Comparison of ENCODE assay signal across 8 cellular contexts in the genomic region with DNA sequence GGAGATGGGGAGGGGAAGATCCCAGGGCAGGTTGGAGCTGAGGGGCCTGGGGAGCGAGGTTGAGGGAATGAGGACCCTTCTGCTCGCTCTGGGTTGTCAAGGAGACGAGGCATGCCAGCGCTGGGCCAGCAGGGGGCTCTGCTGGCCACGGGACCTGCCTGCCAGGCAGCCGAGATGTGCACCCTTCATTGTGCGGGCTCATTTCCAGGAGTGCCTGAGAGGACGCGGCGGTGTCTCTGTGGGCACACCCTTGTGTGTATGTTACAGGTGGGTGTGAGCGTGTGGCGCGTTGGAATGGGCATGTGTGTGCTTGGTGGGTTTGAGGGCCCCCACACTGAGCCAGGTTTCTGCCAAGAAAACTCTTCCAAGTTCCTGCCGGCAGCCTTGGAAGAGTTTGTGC. TPM values are rescaled to one million over a fixed set of nuclear protein-coding genes. Genes with fewer than 3 reads are reported as not detected.
A peak's percentile ranks its signal among the peaks of the same experiment; 100 is the strongest.
DNase-seq lines count a peak whose midpoint lies in the region; ATAC-seq and TF ChIP-seq lines count a peak whose summit lies in the region.

No MANE protein-coding gene starts in this region.

- peaks cover 30% of the 10 kb centered on the region for H3K27me3 Mint-ChIP-seq in Calu3 (ENCODE audit: unreplicated experiment)

- no peaks in the 10 kb centered on the region for H3K9me3 Mint-ChIP-seq in Calu3 (ENCODE audit: low read depth, unreplicated experiment)

- peaks cover 36% of the 10 kb centered on the region for H3K4me1 Mint-ChIP-seq in Calu3 (ENCODE audit: low read depth, unreplicated experiment)

- peaks cover 38% of the 10 kb centered on the region for H3K4me1 ChIP-seq in HUES48 (ENCODE audit: control insufficient read depth, insufficient read depth, low read length)
- peaks cover 0 to 6% of the 10 kb centered on the region in 2 donors for H3K4me1 ChIP-seq in thyroid gland

- H3K9me3 ChIP-seq in HUES48 (ENCODE audit: control insufficient read depth, insufficient read depth, low read length): no peaks in the 10 kb centered on the region
- H3K9me3 ChIP-seq in thyroid gland: no peaks in the 10 kb centered on the region

- no peak overlapping the region for H3K27ac Mint-ChIP-seq in Calu3 (ENCODE audit: unreplicated experiment)

- peak; percentile 100 for TF ChIP-seq CTCF in Calu3 (IDR thresholded peaks at IDR 0.05; ENCODE audit: unreplicated experiment)
- peak; percentile 93 for TF ChIP-seq CTCF in fibroblast of pulmonary artery (IDR thresholded peaks at IDR 0.05; ENCODE audit: low read length, missing control alignments)
- peak; percentile 57 to 89 (median 82) for TF ChIP-seq CTCF in thyroid gland (IDR thresholded peaks at IDR 0.05)

- H3K27me3 ChIP-seq in HUES48 (ENCODE audit: control insufficient read depth, insufficient read depth, low read length): no peaks in the 10 kb centered on the region
- no peaks in the 10 kb centered on the region for H3K27me3 ChIP-seq in thyroid gland

- H3K9ac ChIP-seq in HUES48 (ENCODE audit: low read depth, low read length): no peak overlapping the region

- intact Hi-C loops in Calu3 (cut with micrococcal nuclease; ENCODE audit: unreplicated experiment): loop anchor here (1.0 to 5.0 kb wide), 4 partner anchors 21 to 223 kb away; no protein-coding TSS in a partner anchor
- intact Hi-C loops in thyroid gland (cut with DNase I): loop anchor here (5.0 kb wide), 1 partner anchor 43 kb away; no protein-coding TSS in a partner anchor

- H3K27ac ChIP-seq in HUES48 (ENCODE audit: low read depth, low read length) (peak overlapping the region; percentile 10), thyroid gland (no peak overlapping the region)

- CTCF ChIA-PET in Calu3 (lab: Charles Lee): interaction anchor here (0.7 to 1.6 kb wide), 9 partner anchors 11 to 945 kb away, joined by 3 to 8 read pairs (median 4); no protein-coding TSS in a partner anchor

- peak overlapping the region; percentile 1 for H3K4me3 Mint-ChIP-seq in Calu3 (ENCODE audit: low read depth, unreplicated experiment)

- no TSS peak for BruUV-seq in Calu3 (replicated peaks; lab: Mats Ljungman, UMichigan)

- no peak for TF ChIP-seq POLR2A in thyroid gland (IDR thresholded peaks at IDR 0.05)

- H3K36me3 Mint-ChIP-seq in Calu3 (ENCODE audit: insufficient read depth, unreplicated experiment): no peaks in the 10 kb centered on the region

- peak; percentile 96 for DNase-seq in Calu3
- DNase-seq in OCI-M1 (lab: John Stamatoyannopoulos, UW): peak; percentile 72
- DNase-seq in activated T-helper 1 cell treated with Interleukin-2 at 50 U/mL for 16 hours (ENCODE audit: low read depth): peak; percentile 40
- DNase-seq in fibroblast of pulmonary artery (ENCODE audit: low read depth): peak; percentile 69
- peak; percentile 48 for DNase-seq in occipital lobe (lab: John Stamatoyannopoulos, UW)
- DNase-seq in thyroid gland: peak; percentile 69 to 72

- WGBS in thyroid gland, 2 donors: 4 to 5% methylated on average over 4 to 9 of the region's 14 CpGs

- ATAC-seq in GM18520 (IDR thresholded peaks at IDR 0.05; ENCODE audit: unreplicated experiment): no peak

- no peak overlapping the region for H3K4me3 ChIP-seq in HUES48 (ENCODE audit: low read depth, low read length)
- H3K4me3 ChIP-seq in fibroblast of pulmonary artery (replicated peaks; ENCODE audit: low read depth, low read length): no peak overlapping the region
- no peak overlapping the region for H3K4me3 ChIP-seq in thyroid gland (replicated peaks in 1 of 3)

- no peaks in the 10 kb centered on the region for H3K36me3 ChIP-seq in HUES48 (ENCODE audit: control insufficient read depth, insufficient read depth, low read length)
- no peaks in the 10 kb centered on the region for H3K36me3 ChIP-seq in thyroid gland

RNA-seq across cellular contexts. Expression of gene ARHGAP23, which starts 15.9 kb away (rescaled TPM):
- total RNA-seq in Calu3 (2022): 140 and 304 TPM in 2 replicates
- 42.9 TPM for total RNA-seq in occipital lobe
- total RNA-seq in thyroid gland: 10 to 100 TPM; 13.0 to 40.8 (median 24.6) TPM

Comparison
In these comparisons a context has a peak if more than half of its experiments do, and no peak if none do; other contexts are left out.
1. DNase-seq: peak in every context shown above with its lines; median percentile 96 in Calu3; 72 in OCI-M1; 70 in thyroid gland; 69 in fibroblast of pulmonary artery; 48 in occipital lobe; 40 in activated T-helper 1 cell treated with Interleukin-2 at 50 U/mL for 16 hours.